In the genomic region with DNA sequence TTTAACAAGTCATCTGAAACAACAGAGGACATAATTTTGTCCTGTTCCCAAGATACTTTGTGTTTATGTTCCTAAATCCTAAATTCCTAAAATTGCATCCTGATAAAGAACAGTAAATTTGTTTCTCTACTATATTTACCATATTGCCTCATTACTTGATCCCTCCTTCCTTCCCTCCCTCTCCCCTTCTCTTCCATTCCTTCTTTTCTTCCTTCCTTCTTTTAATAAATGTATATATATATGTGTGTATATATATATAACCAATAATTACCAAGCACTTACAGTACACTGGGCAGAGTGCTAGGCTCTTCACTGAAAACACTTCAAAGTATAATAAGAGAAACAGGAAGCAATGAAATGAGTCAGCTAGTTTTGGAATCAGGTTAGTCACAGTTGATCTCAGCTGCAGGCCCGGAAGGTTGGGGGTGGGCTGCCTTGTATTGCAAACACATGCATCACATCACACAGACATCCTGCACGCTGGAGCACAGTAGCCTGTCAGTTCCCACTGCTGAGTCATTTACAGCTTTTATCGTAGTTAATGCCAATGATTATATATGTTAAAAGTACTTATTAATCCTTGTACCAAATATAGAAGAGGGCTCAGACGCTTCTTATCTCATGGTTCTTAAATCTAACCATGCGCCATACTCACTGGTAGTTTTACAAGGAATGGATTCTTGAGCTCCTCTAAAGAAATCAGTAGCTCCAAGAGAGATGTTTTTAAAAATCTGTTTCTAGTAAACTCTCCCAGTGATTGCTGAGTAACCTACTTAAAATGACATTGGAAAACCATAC, we compare ENCODE assay signal across 1 cellular context.
TF ChIP-seq lines count a peak whose summit lies in the region.

No MANE protein-coding gene starts in this region.

TF ChIP-seq in K562, 482 proteins besides CTCF, POLR2A, EP300 and RAD21 (continued from another document and continues in another):
- TF ChIP-seq MGA (IDR thresholded peaks at IDR 0.05) (peak; percentile 77), ZKSCAN1 (IDR thresholded peaks at IDR 0.05; ENCODE audit: low read depth, low read length) (0 out of 2 replicates have a peak, but pooled peaks have one; percentile 50), ZNF75A (CRISPR knock-in tag; IDR thresholded peaks at IDR 0.05) (0 out of 2 replicates have a peak, but pooled peaks have one; percentile 44), ZNF174 (CRISPR knock-in tag; IDR thresholded peaks at IDR 0.05) (0 out of 2 replicates have a peak, but pooled peaks have one; percentile 36), BACH1 (tag; IDR thresholded peaks at IDR 0.05) (peak; percentile 97), SAFB2 (IDR thresholded peaks at IDR 0.05; ENCODE audit: borderline replicate concordance, low read depth, low read length, severe bottlenecking) (no peak), SMARCE1 (IDR thresholded peaks at IDR 0.05) (peak; percentile 93), MAFF (IDR thresholded peaks at IDR 0.05; ENCODE audit: low read length) (peak; percentile 95), NFRKB (IDR thresholded peaks at IDR 0.05; ENCODE audit: low read depth) (peak; percentile 95), MEIS2 (IDR thresholded peaks at IDR 0.05; ENCODE audit: partially characterized antibody) (peak; percentile 94), MYC (IDR thresholded peaks at IDR 0.05; ENCODE audit: low read depth, low read length) (peak; percentile 91), MYC (CRISPR knock-in tag; IDR thresholded peaks at IDR 0.05; ENCODE audit: borderline replicate concordance, low read depth) (no peak), NFE2L1 (tag; IDR thresholded peaks at IDR 0.05; ENCODE audit: borderline replicate concordance, low read depth) (peak; percentile 75), MEF2D (tag; conservative IDR thresholded peaks at IDR 0.05; ENCODE audit: low read depth) (peak; percentile 55; the same call in 1 of the 2 replicates), MIER1 (IDR thresholded peaks at IDR 0.05; ENCODE audit: low read depth) (0 out of 2 replicates have a peak, but pooled peaks have one; percentile 21), GATAD2B (IDR thresholded peaks at IDR 0.05; ENCODE audit: borderline replicate concordance) (peak; percentile 69; the same call in 1 of the 2 replicates), CHD2 (IDR thresholded peaks at IDR 0.05; ENCODE audit: low read depth, low read length) (peak; percentile 46; the same call in 1 of the 2 replicates), DMBX1 (CRISPR knock-in tag; IDR thresholded peaks at IDR 0.05; ENCODE audit: borderline replicate concordance) (no peak), TAF1 (IDR thresholded peaks at IDR 0.05; ENCODE audit: control insufficient read depth, extremely low read depth, insufficient read depth, low read length, severe bottlenecking) (peak; percentile 75), CBFA2T3 (IDR thresholded peaks at IDR 0.05) (peak; percentile 87), CBX3 (IDR thresholded peaks at IDR 0.05; ENCODE audit: borderline replicate concordance in 1 of 2, low read length in 2 of 2) (peak in 1 of 2 experiments; percentile 91; a peak in 2 of 3 replicates), MAFK (IDR thresholded peaks at IDR 0.05; ENCODE audit: low read length) (peak; percentile 96)
- TF ChIP-seq, protein P1, sequence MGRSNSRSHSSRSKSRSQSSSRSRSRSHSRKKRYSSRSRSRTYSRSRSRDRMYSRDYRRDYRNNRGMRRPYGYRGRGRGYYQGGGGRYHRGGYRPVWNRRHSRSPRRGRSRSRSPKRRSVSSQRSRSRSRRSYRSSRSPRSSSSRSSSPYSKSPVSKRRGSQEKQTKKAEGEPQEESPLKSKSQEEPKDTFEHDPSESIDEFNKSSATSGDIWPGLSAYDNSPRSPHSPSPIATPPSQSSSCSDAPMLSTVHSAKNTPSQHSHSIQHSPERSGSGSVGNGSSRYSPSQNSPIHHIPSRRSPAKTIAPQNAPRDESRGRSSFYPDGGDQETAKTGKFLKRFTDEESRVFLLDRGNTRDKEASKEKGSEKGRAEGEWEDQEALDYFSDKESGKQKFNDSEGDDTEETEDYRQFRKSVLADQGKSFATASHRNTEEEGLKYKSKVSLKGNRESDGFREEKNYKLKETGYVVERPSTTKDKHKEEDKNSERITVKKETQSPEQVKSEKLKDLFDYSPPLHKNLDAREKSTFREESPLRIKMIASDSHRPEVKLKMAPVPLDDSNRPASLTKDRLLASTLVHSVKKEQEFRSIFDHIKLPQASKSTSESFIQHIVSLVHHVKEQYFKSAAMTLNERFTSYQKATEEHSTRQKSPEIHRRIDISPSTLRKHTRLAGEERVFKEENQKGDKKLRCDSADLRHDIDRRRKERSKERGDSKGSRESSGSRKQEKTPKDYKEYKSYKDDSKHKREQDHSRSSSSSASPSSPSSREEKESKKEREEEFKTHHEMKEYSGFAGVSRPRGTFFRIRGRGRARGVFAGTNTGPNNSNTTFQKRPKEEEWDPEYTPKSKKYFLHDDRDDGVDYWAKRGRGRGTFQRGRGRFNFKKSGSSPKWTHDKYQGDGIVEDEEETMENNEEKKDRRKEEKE (IDR thresholded peaks at IDR 0.05; ENCODE audit: borderline replicate concordance in 1 of 2, control insufficient read depth in 1 of 2, low read depth in 2 of 2, low read length in 1 of 2): no peak
- TF ChIP-seq, protein P2, sequence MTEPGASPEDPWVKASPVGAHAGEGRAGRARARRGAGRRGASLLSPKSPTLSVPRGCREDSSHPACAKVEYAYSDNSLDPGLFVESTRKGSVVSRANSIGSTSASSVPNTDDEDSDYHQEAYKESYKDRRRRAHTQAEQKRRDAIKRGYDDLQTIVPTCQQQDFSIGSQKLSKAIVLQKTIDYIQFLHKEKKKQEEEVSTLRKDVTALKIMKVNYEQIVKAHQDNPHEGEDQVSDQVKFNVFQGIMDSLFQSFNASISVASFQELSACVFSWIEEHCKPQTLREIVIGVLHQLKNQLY (CRISPR knock-in tag; conservative IDR thresholded peaks at IDR 0.05): no peak
- TF ChIP-seq, protein P3, sequence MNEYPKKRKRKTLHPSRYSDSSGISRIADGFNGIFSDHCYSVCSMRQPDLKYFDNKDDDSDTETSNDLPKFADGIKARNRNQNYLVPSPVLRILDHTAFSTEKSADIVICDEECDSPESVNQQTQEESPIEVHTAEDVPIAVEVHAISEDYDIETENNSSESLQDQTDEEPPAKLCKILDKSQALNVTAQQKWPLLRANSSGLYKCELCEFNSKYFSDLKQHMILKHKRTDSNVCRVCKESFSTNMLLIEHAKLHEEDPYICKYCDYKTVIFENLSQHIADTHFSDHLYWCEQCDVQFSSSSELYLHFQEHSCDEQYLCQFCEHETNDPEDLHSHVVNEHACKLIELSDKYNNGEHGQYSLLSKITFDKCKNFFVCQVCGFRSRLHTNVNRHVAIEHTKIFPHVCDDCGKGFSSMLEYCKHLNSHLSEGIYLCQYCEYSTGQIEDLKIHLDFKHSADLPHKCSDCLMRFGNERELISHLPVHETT (CRISPR knock-in tag; conservative IDR thresholded peaks at IDR 0.05 in 1 of 2, IDR thresholded peaks at IDR 0.05 in 1 of 2): peak in 1 of 2 experiments; percentile 78; a peak in 2 of 4 replicates
- TF ChIP-seq, protein P4, sequence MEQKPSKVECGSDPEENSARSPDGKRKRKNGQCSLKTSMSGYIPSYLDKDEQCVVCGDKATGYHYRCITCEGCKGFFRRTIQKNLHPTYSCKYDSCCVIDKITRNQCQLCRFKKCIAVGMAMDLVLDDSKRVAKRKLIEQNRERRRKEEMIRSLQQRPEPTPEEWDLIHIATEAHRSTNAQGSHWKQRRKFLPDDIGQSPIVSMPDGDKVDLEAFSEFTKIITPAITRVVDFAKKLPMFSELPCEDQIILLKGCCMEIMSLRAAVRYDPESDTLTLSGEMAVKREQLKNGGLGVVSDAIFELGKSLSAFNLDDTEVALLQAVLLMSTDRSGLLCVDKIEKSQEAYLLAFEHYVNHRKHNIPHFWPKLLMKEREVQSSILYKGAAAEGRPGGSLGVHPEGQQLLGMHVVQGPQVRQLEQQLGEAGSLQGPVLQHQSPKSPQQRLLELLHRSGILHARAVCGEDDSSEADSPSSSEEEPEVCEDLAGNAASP (IDR thresholded peaks at IDR 0.05): peak; percentile 44; the same call in 1 of the 2 replicates
- TF ChIP-seq, protein P5, sequence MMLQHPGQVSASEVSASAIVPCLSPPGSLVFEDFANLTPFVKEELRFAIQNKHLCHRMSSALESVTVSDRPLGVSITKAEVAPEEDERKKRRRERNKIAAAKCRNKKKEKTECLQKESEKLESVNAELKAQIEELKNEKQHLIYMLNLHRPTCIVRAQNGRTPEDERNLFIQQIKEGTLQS (IDR thresholded peaks at IDR 0.05): peak; percentile 97
- TF ChIP-seq, protein P5 (CRISPR knock-in tag; conservative IDR thresholded peaks at IDR 0.05): peak; percentile 78
- TF ChIP-seq, protein P6, sequence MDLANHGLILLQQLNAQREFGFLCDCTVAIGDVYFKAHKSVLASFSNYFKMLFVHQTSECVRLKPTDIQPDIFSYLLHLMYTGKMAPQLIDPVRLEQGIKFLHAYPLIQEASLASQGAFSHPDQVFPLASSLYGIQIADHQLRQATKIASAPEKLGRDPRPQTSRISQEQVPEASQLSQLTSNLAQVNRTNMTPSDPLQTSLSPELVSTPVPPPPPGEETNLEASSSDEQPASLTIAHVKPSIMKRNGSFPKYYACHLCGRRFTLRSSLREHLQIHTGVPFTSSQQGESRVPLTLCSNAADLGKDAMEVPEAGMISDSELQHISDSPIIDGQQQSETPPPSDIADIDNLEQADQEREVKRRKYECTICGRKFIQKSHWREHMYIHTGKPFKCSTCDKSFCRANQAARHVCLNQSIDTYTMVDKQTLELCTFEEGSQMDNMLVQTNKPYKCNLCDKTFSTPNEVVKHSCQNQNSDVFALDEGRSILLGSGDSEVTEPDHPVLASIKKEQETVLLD (IDR thresholded peaks at IDR 0.05): 0 out of 2 replicates have a peak, but pooled peaks have one; percentile 27
